Comparison of ENCODE assay signal across 3 cellular contexts in genomic region chr12:51831827-51832226, GRCh38. TPM values are rescaled to one million over a fixed set of nuclear protein-coding genes. Genes with fewer than 3 reads are reported as not detected.
"Had no signal": no experiment of that assay in that cellular context is flagged by ENCODE, and none has a peak within 500 bp of the region (broad histone marks: within the 10 kb centered on the region; RNA-seq: fewer than 3 reads in every experiment).

No MANE protein-coding gene starts in this region.

RNA-seq across cellular contexts. Expression of gene FIGNL2, which starts 16.7 kb away (rescaled TPM):
- total RNA-seq: HT-29, K562 had no signal

RNA-seq across cellular contexts. Expression of gene ANKRD33, which starts 56.1 kb away (rescaled TPM):
- total RNA-seq: GM23248, HT-29 had no signal
- polyA plus RNA-seq: GM23248 had no signal
